Comparison of ENCODE assay signal across 14 cellular contexts in the genomic region with DNA sequence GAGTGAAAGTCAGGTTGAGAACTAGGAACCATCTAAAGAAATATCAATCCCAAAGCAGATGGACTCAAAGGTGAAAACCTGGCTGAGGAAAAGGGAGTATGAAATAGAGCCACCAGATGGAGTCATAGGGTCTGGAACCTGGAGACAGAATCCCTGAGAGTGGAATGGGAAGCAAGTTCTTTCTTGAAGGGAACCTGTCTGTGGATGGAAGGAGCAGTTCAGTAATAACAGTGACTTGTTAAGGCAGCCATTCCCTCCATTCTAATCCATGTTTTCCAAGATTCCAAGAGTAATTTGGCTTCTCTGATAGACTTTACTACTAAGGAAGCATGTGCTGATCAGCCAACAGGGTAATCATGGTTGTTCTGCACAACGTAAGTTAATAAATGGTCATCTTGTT. TPM values are rescaled to one million over a fixed set of nuclear protein-coding genes. Genes with fewer than 3 reads are reported as not detected.
DNase-seq lines count a peak whose midpoint lies in the region; ATAC-seq and TF ChIP-seq lines count a peak whose summit lies in the region.
"Had no signal": no experiment of that assay in that cellular context is flagged by ENCODE, and none has a peak within 500 bp of the region (broad histone marks: within the 10 kb centered on the region; RNA-seq: fewer than 3 reads in every experiment).

No MANE protein-coding gene starts in this region.

- TF ChIP-seq POLR2A in heart left ventricle (IDR thresholded peaks at IDR 0.05): no peak

- H2AFZ ChIP-seq in PC-3 (ENCODE audit: low read length): no peak overlapping the region

- DNase-seq in heart left ventricle (no peak), right cardiac atrium (no peak), PC-3 (peak; percentile 43), fibroblast of peridontal ligament (ENCODE audit: extremely low read depth) (peak; percentile 45), thoracic aorta (ENCODE audit: low spot score) (no peak)
- no peak for DNase-seq in activated CD8-positive, alpha-beta memory T cell treated with anti-CD3 and anti-CD28 coated beads, Interleukin-2, amount 50 U/mL, for 4 hours
- no peak for DNase-seq in activated CD8-positive, alpha-beta T cell treated with anti-CD3 and anti-CD28 coated beads for 36 hours
- no peak for DNase-seq in CD4-positive, alpha-beta memory T cell
- DNase-seq: activated gamma-delta T cell; CD8-positive, alpha-beta memory T cell; midbrain; stimulated activated CD4-positive, alpha-beta T cell treated with anti-CD3 and anti-CD28 coated beads, Interleukin-15, amount 100 ng/mL, for 24 hours; T-helper 9 cell had no signal

- H3K4me3 ChIP-seq in heart left ventricle: no peak overlapping the region
- no peak overlapping the region for H3K4me3 ChIP-seq in right cardiac atrium (ENCODE audit: low read length)
- no peak overlapping the region for H3K4me3 ChIP-seq in PC-3 (ENCODE audit: low read length)
- H3K4me3 ChIP-seq in thoracic aorta: no peak overlapping the region
- no peak overlapping the region for H3K4me3 ChIP-seq in CD4-positive, alpha-beta memory T cell (ENCODE audit: low read length in 2 of 2)

- no peaks in the 10 kb centered on the region for H4K20me1 ChIP-seq in PC-3 (ENCODE audit: low read length)

- H3K27me3 Mint-ChIP-seq in activated CD8-positive, alpha-beta T cell treated with anti-CD3 and anti-CD28 coated beads for 36 hours: peaks cover 11% of the 10 kb centered on the region
- H3K27me3 Mint-ChIP-seq in CD4-positive, alpha-beta memory T cell: peaks cover 8 to 11% of the 10 kb centered on the region in 2 donors

- WGBS in heart left ventricle, 4 donors: 74 to 90% (median 83%) methylated on average over 1 of the region's 1 CpG
- 78% methylated on average over 1 of the region's 1 CpG for WGBS in right cardiac atrium

- POLR2A ChIA-PET in PC-3 (lab: Charles Lee; ENCODE audit: unreplicated experiment): interaction anchor here (0.6 kb wide), 1 partner anchor 82 kb away, joined by 4 read pairs; no protein-coding TSS in a partner anchor
- POLR2A ChIA-PET in activated CD8-positive, alpha-beta T cell treated with anti-CD3 and anti-CD28 coated beads for 36 hours (lab: Charles Lee): no interaction called here
- POLR2A ChIA-PET in CD4-positive, alpha-beta memory T cell (lab: Charles Lee; ENCODE audit: partially characterized antibody): no interaction called here

- H3K79me2 ChIP-seq in PC-3 (ENCODE audit: low read length): no peaks in the 10 kb centered on the region

- H3K4me3 Mint-ChIP-seq in activated CD8-positive, alpha-beta T cell treated with anti-CD3 and anti-CD28 coated beads for 36 hours: no peak overlapping the region
- H3K4me3 Mint-ChIP-seq in CD4-positive, alpha-beta memory T cell: no peak overlapping the region
- H3K4me3 Mint-ChIP-seq: CD8-positive, alpha-beta memory T cell had no signal

- H3K4me1 ChIP-seq in heart left ventricle: no peaks in the 10 kb centered on the region
- H3K4me1 ChIP-seq in right cardiac atrium (ENCODE audit: control insufficient read depth, insufficient read depth, low read length): no peaks in the 10 kb centered on the region
- H3K4me1 ChIP-seq in PC-3 (ENCODE audit: insufficient read depth, low read length): no peaks in the 10 kb centered on the region
- no peaks in the 10 kb centered on the region for H3K4me1 ChIP-seq in thoracic aorta (ENCODE audit: control insufficient read depth in 1 of 2, low read depth in 2 of 2)
- no peaks in the 10 kb centered on the region for H3K4me1 ChIP-seq in CD4-positive, alpha-beta memory T cell (ENCODE audit: insufficient read depth, low read length)

- no peaks in the 10 kb centered on the region for H3K36me3 ChIP-seq in heart left ventricle
- no peaks in the 10 kb centered on the region for H3K36me3 ChIP-seq in PC-3 (ENCODE audit: low read depth, low read length)
- no peaks in the 10 kb centered on the region for H3K36me3 ChIP-seq in thoracic aorta
- no peaks in the 10 kb centered on the region for H3K36me3 ChIP-seq in CD4-positive, alpha-beta memory T cell (ENCODE audit: insufficient read depth, low read length)

- no peaks in the 10 kb centered on the region for H3K36me3 Mint-ChIP-seq in activated CD8-positive, alpha-beta T cell treated with anti-CD3 and anti-CD28 coated beads for 36 hours (ENCODE audit: low read depth)
- H3K36me3 Mint-ChIP-seq in CD4-positive, alpha-beta memory T cell: no peaks in the 10 kb centered on the region
- H3K36me3 Mint-ChIP-seq: CD8-positive, alpha-beta memory T cell had no signal

- H3K27ac ChIP-seq in heart left ventricle (no peak overlapping the region), right cardiac atrium (ENCODE audit: low read length) (no peak overlapping the region), PC-3 (ENCODE audit: low read length) (no peak overlapping the region), thoracic aorta (no peak overlapping the region)
- no peak overlapping the region for H3K27ac ChIP-seq in CD4-positive, alpha-beta memory T cell (ENCODE audit: low read depth, low read length)

- H3K27ac Mint-ChIP-seq in activated CD8-positive, alpha-beta T cell treated with anti-CD3 and anti-CD28 coated beads for 36 hours: no peak overlapping the region
- H3K27ac Mint-ChIP-seq in CD4-positive, alpha-beta memory T cell: no peak overlapping the region
- H3K27ac Mint-ChIP-seq: CD8-positive, alpha-beta memory T cell had no signal

- intact Hi-C loops in heart left ventricle (cut with DNase I): loop anchor here in 6 of 10 donors (2.0 to 5.0 kb wide), 2 partner anchors 67 kb away; no protein-coding TSS in a partner anchor
- intact Hi-C loops in right cardiac atrium (cut with DNase I): no loop called here
- intact Hi-C loops in PC-3 (cut with micrococcal nuclease): loop anchor here (1.0 kb wide), 1 partner anchor 67 kb away; no protein-coding TSS in a partner anchor
- intact Hi-C loops in activated CD8-positive, alpha-beta T cell treated with anti-CD3 and anti-CD28 coated beads for 36 hours (cut with micrococcal nuclease): no loop called here
- intact Hi-C loops in CD4-positive, alpha-beta memory T cell (cut with micrococcal nuclease): no loop called here

- H3K9me2 ChIP-seq in PC-3 (replicated peaks; ENCODE audit: low read length): no peaks in the 10 kb centered on the region

- TF ChIP-seq CTCF in heart left ventricle (IDR thresholded peaks at IDR 0.05) (peak in 9 of 12 donors; percentile 6 to 37 (median 18)), PC-3 (conservative IDR thresholded peaks at IDR 0.05; ENCODE audit: low read depth, low read length) (peak; percentile 61), thoracic aorta (IDR thresholded peaks at IDR 0.05) (peak; percentile 12)
- no peak for TF ChIP-seq CTCF in activated CD8-positive, alpha-beta T cell treated with anti-CD3 and anti-CD28 coated beads for 36 hours (IDR thresholded peaks at IDR 0.05)

- H3K27me3 ChIP-seq in heart left ventricle: peaks cover 0 to 7% (median 0%) of the 10 kb centered on the region in 9 donors
- H3K27me3 ChIP-seq in right cardiac atrium (ENCODE audit: control insufficient read depth, insufficient read depth): no peaks in the 10 kb centered on the region
- peaks cover 4% of the 10 kb centered on the region; the same call in 1 of the 2 replicates for H3K27me3 ChIP-seq in PC-3 (ENCODE audit: low read length)
- H3K27me3 ChIP-seq in thoracic aorta (replicated peaks; ENCODE audit: insufficient read depth): no peaks in the 10 kb centered on the region
- no peaks in the 10 kb centered on the region for H3K27me3 ChIP-seq in CD4-positive, alpha-beta memory T cell (ENCODE audit: insufficient read depth, low read length)

- ATAC-seq in heart left ventricle: no peak
- no peak for ATAC-seq in right cardiac atrium
- 0 out of 2 replicates have a peak, but pooled peaks have one; percentile 38 for ATAC-seq in PC-3
- no peak for ATAC-seq in thoracic aorta (ENCODE audit: insufficient number of reproducible peaks, low FRiP score, low read depth)
- ATAC-seq in activated CD8-positive, alpha-beta T cell treated with anti-CD3 and anti-CD28 coated beads for 36 hours: no peak

- CTCF ChIA-PET in PC-3 (lab: Charles Lee): no interaction called here
- CTCF ChIA-PET in activated CD8-positive, alpha-beta T cell treated with anti-CD3 and anti-CD28 coated beads for 36 hours (lab: Charles Lee): no interaction called here
- CTCF ChIA-PET in CD4-positive, alpha-beta memory T cell (lab: Charles Lee; ENCODE audit: partially characterized antibody): no interaction called here

- no peaks in the 10 kb centered on the region for H3K4me1 Mint-ChIP-seq in activated CD8-positive, alpha-beta T cell treated with anti-CD3 and anti-CD28 coated beads for 36 hours (ENCODE audit: low read depth)
- no peaks in the 10 kb centered on the region for H3K4me1 Mint-ChIP-seq in CD4-positive, alpha-beta memory T cell
- H3K4me1 Mint-ChIP-seq: CD8-positive, alpha-beta memory T cell had no signal

- H3K4me2 ChIP-seq in PC-3 (ENCODE audit: low read length): no peak overlapping the region

- no TSS peak for BruUV-seq in PC-3 (replicated peaks; lab: Mats Ljungman, UMichigan)

- H3K9ac ChIP-seq in PC-3 (ENCODE audit: low read length): no peak overlapping the region

- no peaks in the 10 kb centered on the region for H3K9me3 ChIP-seq in heart left ventricle
- H3K9me3 ChIP-seq in right cardiac atrium (ENCODE audit: control insufficient read depth, low read length): no peaks in the 10 kb centered on the region
- no peaks in the 10 kb centered on the region for H3K9me3 ChIP-seq in PC-3 (ENCODE audit: low read length)
- H3K9me3 ChIP-seq in thoracic aorta: no peaks in the 10 kb centered on the region
- H3K9me3 ChIP-seq in CD4-positive, alpha-beta memory T cell (ENCODE audit: control insufficient read depth in 1 of 2, low read length in 2 of 2): no peaks in the 10 kb centered on the region

- no peaks in the 10 kb centered on the region for H3F3A ChIP-seq in PC-3 (ENCODE audit: low read length, unreplicated experiment)

- no peaks in the 10 kb centered on the region for H3K9me3 Mint-ChIP-seq in activated CD8-positive, alpha-beta T cell treated with anti-CD3 and anti-CD28 coated beads for 36 hours
- no peaks in the 10 kb centered on the region for H3K9me3 Mint-ChIP-seq in CD4-positive, alpha-beta memory T cell
- H3K9me3 Mint-ChIP-seq: CD8-positive, alpha-beta memory T cell had no signal

RNA-seq across cellular contexts. Expression of gene AQP9, which starts 22.5 kb away (rescaled TPM):
- total RNA-seq in heart left ventricle (10 to 100 TPM in 1 of 9 donors, 1 to 10 TPM in 4, under 1 TPM in 4; 0.39 to 17.7 (median 1.1) TPM), right cardiac atrium (under 1 TPM; 0.58 to 0.97 (median 0.68) TPM), PC-3 (2014; rRNA removed) (0.12 TPM in 1 of 2 replicates, not detected in the other), thoracic aorta (10 to 100 TPM in 1 of 2 donors, under 1 TPM in 1; 0.95 to 10.0 TPM)
- polyA plus RNA-seq in heart left ventricle (under 1 TPM; 0.11 to 0.96 TPM), right cardiac atrium (0.16 TPM)
- not detected for total RNA-seq in activated CD8-positive, alpha-beta T cell treated with anti-CD3 and anti-CD28 coated beads for 36 hours
- under 1 TPM; 0.32 to 0.50 TPM for total RNA-seq in CD4-positive, alpha-beta memory T cell
- not detected for polyA plus RNA-seq in CD4-positive, alpha-beta memory T cell
- total RNA-seq: NCI-H460 had no signal
- polyA plus RNA-seq: CD8-positive, alpha-beta memory T cell had no signal

RNA-seq across cellular contexts. Expression of gene ALDH1A2, which starts 50.2 kb away (rescaled TPM):
- total RNA-seq in heart left ventricle (10 to 100 TPM in 4 of 9 donors, 1 to 10 TPM in 5; 3.6 to 63.3 (median 7.1) TPM), right cardiac atrium (10 to 100 TPM; 53.2 to 71.0 (median 64.6) TPM), PC-3 (2014; rRNA removed) (0.22 and 2.2 TPM in 2 replicates), thoracic aorta (10 to 100 TPM in 1 of 2 donors, 1 to 10 TPM in 1; 4.3 to 37.5 TPM)
- polyA plus RNA-seq in heart left ventricle (1 to 10 TPM; 1.9 to 2.9 TPM), right cardiac atrium (14.7 TPM)
- total RNA-seq in activated CD8-positive, alpha-beta T cell treated with anti-CD3 and anti-CD28 coated beads for 36 hours: 1 to 10 TPM in 1 of 2 experiments, under 1 TPM in 1; 0.47 to 1.4 TPM
- total RNA-seq in CD4-positive, alpha-beta memory T cell: under 1 TPM; 0.15 to 0.83 TPM
- polyA plus RNA-seq in CD4-positive, alpha-beta memory T cell: not detected
- total RNA-seq: NCI-H460 had no signal
- polyA plus RNA-seq: CD8-positive, alpha-beta memory T cell had no signal

Comparison
In these comparisons a context has a peak if more than half of its experiments do, and no peak if none do; other contexts are left out.
1. intact Hi-C loops: an anchor here in heart left ventricle (2.0 to 5.0 kb wide) and PC-3 (1.0 kb wide); none called in right cardiac atrium, activated CD8-positive, alpha-beta T cell treated with anti-CD3 and anti-CD28 coated beads for 36 hours and CD4-positive, alpha-beta memory T cell.
2. DNase-seq: peak in PC-3 (single experiment) and fibroblast of peridontal ligament (single experiment); none in heart left ventricle (0 of 5), right cardiac atrium (0 of 3), thoracic aorta (single experiment), activated CD8-positive, alpha-beta memory T cell treated with anti-CD3 and anti-CD28 coated beads, Interleukin-2, amount 50 U/mL, for 4 hours (single experiment), activated CD8-positive, alpha-beta T cell treated with anti-CD3 and anti-CD28 coated beads for 36 hours (single experiment) and CD4-positive, alpha-beta memory T cell (0 of 5).